8 cellular contexts compared by ENCODE assay signal in the genomic region with DNA sequence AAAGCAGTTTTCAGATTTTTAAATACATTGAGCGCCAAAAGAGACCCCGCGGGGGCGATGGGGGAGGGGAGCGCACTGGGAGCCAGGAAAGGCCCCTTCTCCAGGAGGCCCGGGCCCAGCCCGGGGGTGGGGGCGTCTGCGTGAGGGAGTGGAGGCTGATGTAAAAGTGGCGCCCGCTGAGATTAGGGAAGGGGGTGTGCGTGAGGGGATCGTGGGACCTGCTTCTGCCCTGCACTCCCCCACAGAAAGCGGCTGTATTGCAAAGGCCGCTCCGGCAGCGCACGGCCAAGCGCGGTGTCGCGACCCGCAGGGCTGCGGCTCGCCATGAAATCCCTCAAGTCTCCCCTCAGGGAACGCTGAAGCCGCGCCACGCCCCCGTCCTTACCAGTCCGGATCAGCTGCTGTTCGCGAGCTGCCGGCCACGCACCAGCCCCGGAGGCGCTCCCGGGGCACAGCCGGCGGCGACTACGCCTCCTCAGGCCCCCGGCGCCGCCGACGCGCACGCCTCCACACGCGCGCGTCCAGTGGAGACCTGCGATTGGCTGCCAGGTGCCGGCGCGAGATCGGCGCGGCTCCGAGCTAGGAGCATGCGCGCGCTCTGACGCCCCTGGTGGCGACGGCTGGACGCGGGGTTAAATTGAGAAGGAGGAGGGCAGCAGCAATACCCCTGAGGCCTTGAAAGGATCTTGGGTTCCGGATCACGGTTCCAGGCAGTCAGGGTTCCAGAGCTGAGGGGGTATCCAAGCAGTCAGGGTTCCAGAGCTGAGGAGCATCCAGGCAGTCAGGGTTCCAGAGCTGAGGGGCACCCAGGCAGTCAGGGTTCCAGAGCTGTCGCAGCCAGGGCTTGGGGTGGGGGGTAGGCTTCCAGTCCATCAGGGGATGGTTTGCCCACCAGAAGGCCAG. TPM values are rescaled to one million over a fixed set of nuclear protein-coding genes. Genes with fewer than 3 reads are reported as not detected.
DNase-seq lines count a peak whose midpoint lies in the region; ATAC-seq and TF ChIP-seq lines count a peak whose summit lies in the region.

A gene with protein sequence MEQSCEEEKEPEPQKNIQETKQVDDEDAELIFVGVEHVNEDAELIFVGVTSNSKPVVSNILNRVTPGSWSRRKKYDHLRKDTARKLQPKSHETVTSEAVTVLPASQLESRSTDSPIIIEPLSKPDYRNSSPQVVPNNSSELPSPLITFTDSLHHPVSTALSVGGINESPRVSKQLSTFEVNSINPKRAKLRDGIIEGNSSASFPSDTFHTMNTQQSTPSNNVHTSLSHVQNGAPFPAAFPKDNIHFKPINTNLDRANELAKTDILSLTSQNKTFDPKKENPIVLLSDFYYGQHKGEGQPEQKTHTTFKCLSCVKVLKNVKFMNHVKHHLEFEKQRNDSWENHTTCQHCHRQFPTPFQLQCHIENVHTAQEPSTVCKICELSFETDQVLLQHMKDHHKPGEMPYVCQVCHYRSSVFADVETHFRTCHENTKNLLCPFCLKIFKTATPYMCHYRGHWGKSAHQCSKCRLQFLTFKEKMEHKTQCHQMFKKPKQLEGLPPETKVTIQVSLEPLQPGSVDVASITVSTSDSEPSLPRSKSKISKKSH (minus strand): TSS at position 469 of the 903 bp plus-strand sequence. CDS start 19,344 bp downstream, outside the sequence.

- peak within 1 kb of the TSS; percentile 41 to 76; a peak in 3 of 4 replicates for H4K8ac ChIP-seq in IMR-90 (ENCODE audit: low read depth in 2 of 2, low read length in 2 of 2)

- H4K91ac ChIP-seq in IMR-90 (ENCODE audit: insufficient read depth, low read depth, low read length): no peak within 1 kb of the TSS

- no peak within 1 kb of the TSS for H3K56ac ChIP-seq in IMR-90 (ENCODE audit: extremely low read depth, insufficient read depth, low read length)

- dilution Hi-C loops in IMR-90 (cut with HindIII; ENCODE audit: low sequenced_read_pairs, unreplicated experiment): no loop called here

- H3K9me3 ChIP-seq in IMR-90 (ENCODE audit: control insufficient read depth, insufficient read depth, low read length) (no peaks in the 10 kb centered on the region), ovary (no peaks in the 10 kb centered on the region), thyroid gland (no peaks in the 10 kb centered on the region)

- CTCF ChIA-PET in IMR-90 (lab: Yijun Ruan, JAX): interaction anchor here (0.7 to 1.6 kb wide), 4 partner anchors 9 to 17 kb away, joined by 3 to 4 read pairs (median 4); a partner anchor contains a TSS

- H3K4me1 ChIP-seq in IMR-90 (ENCODE audit: control insufficient read depth, insufficient read depth, low read length): no peaks in the 10 kb centered on the region
- no peaks in the 10 kb centered on the region for H3K4me1 ChIP-seq in ovary (ENCODE audit: insufficient read depth)
- H3K4me1 ChIP-seq in thyroid gland: peaks cover 4 to 5% of the 10 kb centered on the region in 2 donors

- H3K4me2 ChIP-seq in IMR-90 (ENCODE audit: low read depth, low read length): peak within 1 kb of the TSS; percentile 71

- TF ChIP-seq RAD21 in IMR-90 (IDR thresholded peaks at IDR 0.05; ENCODE audit: low read length): no peak

- H2BK20ac ChIP-seq in IMR-90 (ENCODE audit: low read depth, low read length): no peak within 1 kb of the TSS

- H2AK5ac ChIP-seq in IMR-90 (ENCODE audit: low read depth, low read length): no peak within 1 kb of the TSS

- H2BK15ac ChIP-seq in IMR-90 (ENCODE audit: low read depth, low read length): no peak within 1 kb of the TSS

- H3K27me3 ChIP-seq in IMR-90 (ENCODE audit: control insufficient read depth, insufficient read depth, low read length) (peaks cover 3% of the 10 kb centered on the region; the same call in 1 of the 2 replicates), ovary (no peaks in the 10 kb centered on the region), thyroid gland (no peaks in the 10 kb centered on the region)

- H3K4me3 ChIP-seq in IMR-90 (ENCODE audit: insufficient read depth, low read depth, low read length) (peak within 1 kb of the TSS; percentile 70), ovary (peak within 1 kb of the TSS; percentile 47), thyroid gland (replicated peaks in 1 of 3) (peak within 1 kb of the TSS; percentile 3 to 55 (median 41))

- H3K9ac ChIP-seq in IMR-90 (ENCODE audit: low read depth, low read length): peak within 1 kb of the TSS; percentile 32

- no peaks in the 10 kb centered on the region for H3K9me1 ChIP-seq in IMR-90 (ENCODE audit: insufficient read depth, low read length)

- TF ChIP-seq CTCF in IMR-90 (conservative IDR thresholded peaks at IDR 0.05; ENCODE audit: low read depth, low read length) (peak; percentile 71), ovary (IDR thresholded peaks at IDR 0.05) (peak in 1 of 3 donors; percentile 40), thyroid gland (IDR thresholded peaks at IDR 0.05) (peak; percentile 22 to 72 (median 50))

- H3K36me3 ChIP-seq in IMR-90 (ENCODE audit: control insufficient read depth, insufficient read depth, low read length) (no peaks in the 10 kb centered on the region), ovary (no peaks in the 10 kb centered on the region), thyroid gland (peaks cover 0 to 2% of the 10 kb centered on the region in 2 donors)

- 3% methylated on average over 46 of the region's 72 CpGs; no CpG with 5 or more reads in 1 of the 2 experiments for WGBS in IMR-90 (ENCODE audit: extremely low coverage in 2 of 2, insufficient read length in 1 of 2), 2 experiments
- WGBS in ovary, 3 donors: 2 to 4% (median 2%) methylated on average over 50 to 72 of the region's 72 CpGs
- 3 to 9% methylated on average over 20 to 33 of the region's 72 CpGs for WGBS in thyroid gland, 2 donors

- no peak within 1 kb of the TSS; the same call in 1 of the 2 replicates for H4K5ac ChIP-seq in IMR-90 (ENCODE audit: low read depth, low read length)

- no peak within 1 kb of the TSS for H3K23ac ChIP-seq in IMR-90 (ENCODE audit: low read depth, low read length)

- TF ChIP-seq EP300 in ovary (IDR thresholded peaks at IDR 0.05): no peak

- H2BK120ac ChIP-seq in IMR-90 (ENCODE audit: low read depth, low read length): no peak within 1 kb of the TSS

- ATAC-seq in GM21381 (IDR thresholded peaks at IDR 0.05; ENCODE audit: unreplicated experiment) (peak; percentile 94), IMR-90 (ENCODE audit: low read depth) (peak; percentile 99)

- TF ChIP-seq POLR2A in IMR-90 (IDR thresholded peaks at IDR 0.05; ENCODE audit: low read depth, low read length): no peak
- no peak for TF ChIP-seq POLR2A in ovary (IDR thresholded peaks at IDR 0.05)
- peak in 1 of 2 donors; percentile 54 for TF ChIP-seq POLR2A in thyroid gland (IDR thresholded peaks at IDR 0.05)

- DNase-seq in Caki2 (ENCODE audit: low read depth): peak; percentile 88
- peak; percentile 79 for DNase-seq in IMR-90
- peak; percentile 79 to 88 for DNase-seq in SHP77 (lab: John Stamatoyannopoulos, UW)
- DNase-seq in activated gamma-delta T cell treated with Interleukin-2 at 50 U/mL for 16 hours: peak; percentile 77
- DNase-seq in globus pallidus (ENCODE audit: low spot score): peak; percentile 57
- peak; percentile 51 to 86 (median 59) for DNase-seq in ovary
- DNase-seq in thyroid gland: peak; percentile 79 to 80

- 0 out of 4 replicates have a peak, but pooled peaks cover 0 to 3% of the 10 kb centered on the region in 2 experiments for H3K79me1 ChIP-seq in IMR-90 (ENCODE audit: low read depth in 1 of 2, low read length in 2 of 2)

- no peak within 1 kb of the TSS; the same call in 1 of the 2 replicates for H3K4ac ChIP-seq in IMR-90 (ENCODE audit: low read depth, low read length)

- peak within 1 kb of the TSS; percentile 44 for H2AK9ac ChIP-seq in IMR-90 (replicated peaks; ENCODE audit: low read depth, low read length, poor library complexity)

- no peak within 1 kb of the TSS for H3K18ac ChIP-seq in IMR-90 (ENCODE audit: low read depth, low read length)

- in situ Hi-C loops in Caki2 (cut with HindIII; ENCODE audit: low pct_unique_long_range_greater_than_20kb, low sequenced_read_pairs) (no loop called here), IMR-90 (cut with MboI; ENCODE audit: low sequenced_read_pairs) (no loop called here)

- H3K27ac ChIP-seq in IMR-90 (ENCODE audit: insufficient read depth, low read length) (no peak within 1 kb of the TSS; the same call in 1 of the 2 replicates), ovary (no peak within 1 kb of the TSS), thyroid gland (no peak within 1 kb of the TSS)

- no TSS peak for BruUV-seq in IMR-90 (replicated peaks; lab: Mats Ljungman, UMichigan)

- H2BK5ac ChIP-seq in IMR-90 (ENCODE audit: low read depth, low read length, poor library complexity, severe bottlenecking): no peak within 1 kb of the TSS

- peak within 1 kb of the TSS; percentile 85 for H2AFZ ChIP-seq in IMR-90 (replicated peaks; ENCODE audit: low read length, poor library complexity)

- no peaks in the 10 kb centered on the region for H4K20me1 ChIP-seq in IMR-90 (ENCODE audit: insufficient read depth, low read length)

- H3K14ac ChIP-seq in IMR-90 (replicated peaks; ENCODE audit: low read depth, low read length): no peak within 1 kb of the TSS

- POLR2A ChIA-PET in IMR-90 (lab: Charles Lee; ENCODE audit: unreplicated experiment): no interaction called here

- intact Hi-C loops in IMR-90 (cut with micrococcal nuclease) (no loop called here), ovary (cut with DNase I) (no loop called here), thyroid gland (cut with DNase I) (no loop called here)

TF ChIP-seq in IMR-90, 13 proteins besides CTCF, POLR2A, EP300 and RAD21 (continues in another document):
- peak; percentile 34; the same call in 1 of the 2 replicates for TF ChIP-seq BHLHE40 (IDR thresholded peaks at IDR 0.05; ENCODE audit: low read depth, low read length)
- no peak for TF ChIP-seq CEBPB (IDR thresholded peaks at IDR 0.05; ENCODE audit: low read depth, low read length)
- TF ChIP-seq, protein P1, sequence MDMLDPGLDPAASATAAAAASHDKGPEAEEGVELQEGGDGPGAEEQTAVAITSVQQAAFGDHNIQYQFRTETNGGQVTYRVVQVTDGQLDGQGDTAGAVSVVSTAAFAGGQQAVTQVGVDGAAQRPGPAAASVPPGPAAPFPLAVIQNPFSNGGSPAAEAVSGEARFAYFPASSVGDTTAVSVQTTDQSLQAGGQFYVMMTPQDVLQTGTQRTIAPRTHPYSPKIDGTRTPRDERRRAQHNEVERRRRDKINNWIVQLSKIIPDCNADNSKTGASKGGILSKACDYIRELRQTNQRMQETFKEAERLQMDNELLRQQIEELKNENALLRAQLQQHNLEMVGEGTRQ (IDR thresholded peaks at IDR 0.05; ENCODE audit: low read depth, low read length): 0 out of 2 replicates have a peak, but pooled peaks have one; percentile 15
- TF ChIP-seq SMC3 (IDR thresholded peaks at IDR 0.05; ENCODE audit: low read depth, low read length): no peak
- peak; percentile 75; the same call in 1 of the 2 replicates for TF ChIP-seq MXI1 (IDR thresholded peaks at IDR 0.05; ENCODE audit: borderline replicate concordance, low read depth, low read length)

RNA-seq across cellular contexts. Expression of the gene that starts here (rescaled TPM):
- total RNA-seq in Caki2 (2014; rRNA removed; shearing (Covaris generic); ENCODE audit: low replicate concordance): 1.6 and 2.7 TPM in 2 replicates
- 1.4 and 1.9 TPM in 2 replicates for total RNA-seq in IMR-90 (2012; rRNA removed)
- polyA plus RNA-seq in IMR-90 (2012; rRNA removed): 0.65 and 0.76 TPM in 2 replicates
- polyA plus RNA-seq in IMR-90 (2012; cell fraction: cytosol; rRNA removed): 0.11 and 0.17 TPM in 2 replicates
- polyA plus RNA-seq in IMR-90 (2012; cell fraction: nucleus; rRNA removed; ENCODE audit: low replicate concordance): 0.14 and 0.65 TPM in 2 replicates
- total RNA-seq in ovary: 1 to 10 TPM in 6 of 7 donors, under 1 TPM in 1; 0.72 to 4.0 (median 2.5) TPM
- polyA plus RNA-seq in ovary: 1 to 10 TPM in 1 of 2 donors, under 1 TPM in 1; 0.92 to 1.9 TPM
- 1 to 10 TPM; 2.2 to 3.1 (median 2.5) TPM for total RNA-seq in thyroid gland
